Comparison of ENCODE assay signal across 13 cellular contexts in the genomic region with DNA sequence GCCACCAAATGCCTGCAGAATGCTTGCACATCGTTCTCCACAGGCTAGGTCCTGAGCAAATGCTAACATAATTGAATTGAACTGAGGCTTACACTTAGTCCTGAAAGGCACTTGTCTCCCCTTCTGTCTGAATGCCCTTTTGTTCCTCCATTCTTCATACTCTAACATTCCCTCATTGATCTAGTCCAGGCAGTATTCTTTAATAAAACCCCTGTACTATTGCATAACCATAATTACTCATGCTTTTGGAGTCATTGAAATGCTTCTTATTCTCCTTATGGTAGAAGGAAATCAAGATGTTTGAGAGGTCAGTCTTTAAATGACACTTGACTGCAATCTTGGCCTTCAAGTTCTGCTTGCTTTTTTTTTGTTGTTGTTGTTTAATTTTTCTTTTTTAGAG. TPM values are rescaled to one million over a fixed set of nuclear protein-coding genes. Genes with fewer than 3 reads are reported as not detected.
DNase-seq lines count a peak whose midpoint lies in the region; ATAC-seq and TF ChIP-seq lines count a peak whose summit lies in the region.
"Had no signal": no experiment of that assay in that cellular context is flagged by ENCODE, and none has a peak within 500 bp of the region (broad histone marks: within the 10 kb centered on the region; RNA-seq: fewer than 3 reads in every experiment).

No MANE protein-coding gene starts in this region.

- DNase-seq in left ventricle myocardium inferior, result no peak
- DNase-seq in left ventricle myocardium superior, result no peak
- peak; percentile 58 for DNase-seq in amniotic epithelial cell (ENCODE audit: low read depth)
- DNase-seq in immature natural killer cell, result no peak
- DNase-seq in anterior cingulate cortex (lab: John Stamatoyannopoulos, UW), result no peak
- DNase-seq in nucleus accumbens (lab: John Stamatoyannopoulos, UW), result no peak
- DNase-seq: activated effector memory CD4-positive, alpha-beta T cell treated with Interleukin-2 at 50 U/mL for 16 hours; NCI-H748 treated with DMSO at 0.1 percent for 48 hours; spleen; stimulated activated naive CD4-positive, alpha-beta T cell had no signal

- H3K4me3 ChIP-seq in left ventricle myocardium inferior, result no peak overlapping the region
- H3K4me3 ChIP-seq: BLaER1 treated with 17β-estradiol and CSF1 and Interleukin-3, amounts not matched to agents 10 nM and 100 nM; spleen had no signal

- peaks cover 45 to 55% of the 10 kb centered on the region in 2 donors for H3K4me1 Mint-ChIP-seq in immature natural killer cell

- H3K36me3 Mint-ChIP-seq in immature natural killer cell, result peaks cover 4 to 34% (median 20%) of the 10 kb centered on the region in 3 donors

- TF ChIP-seq CTCF in left ventricle myocardium inferior (IDR thresholded peaks at IDR 0.05; ENCODE audit: borderline replicate concordance), result no peak

- ATAC-seq in left ventricle myocardium superior (no peak), HG03457 (IDR thresholded peaks at IDR 0.05; ENCODE audit: unreplicated experiment) (no peak), HG03378 (IDR thresholded peaks at IDR 0.05; ENCODE audit: unreplicated experiment) (no peak)

- peak overlapping the region; percentile 91 to 99 (median 97) for H3K27ac Mint-ChIP-seq in immature natural killer cell

- peak overlapping the region; percentile 21 for H3K27ac ChIP-seq in left ventricle myocardium inferior (replicated peaks)

- intact Hi-C loops in left ventricle myocardium inferior (cut with micrococcal nuclease) (no loop called here), left ventricle myocardium superior (cut with micrococcal nuclease) (no loop called here)

- H3K4me1 ChIP-seq in left ventricle myocardium inferior, result peaks cover 20% of the 10 kb centered on the region

- peak overlapping the region in 3 of 5 donors; percentile 9 to 70 (median 22) for H3K4me3 Mint-ChIP-seq in immature natural killer cell

- peaks cover 3 to 5% (median 4%) of the 10 kb centered on the region in 3 donors for H3K27me3 Mint-ChIP-seq in immature natural killer cell (ENCODE audit: low read depth in 3 of 3)

- H3K9me3 ChIP-seq in left ventricle myocardium inferior (replicated peaks), result no peaks in the 10 kb centered on the region
- H3K9me3 ChIP-seq: spleen had no signal

- peaks cover 37% of the 10 kb centered on the region for H3K36me3 ChIP-seq in left ventricle myocardium inferior

- H3K27me3 ChIP-seq in left ventricle myocardium inferior (ENCODE audit: low read depth), result no peaks in the 10 kb centered on the region
- H3K27me3 ChIP-seq: BLaER1 treated with 17β-estradiol and CSF1 and Interleukin-3, amounts not matched to agents 10 nM and 100 nM; spleen had no signal

- H3K9me3 Mint-ChIP-seq in immature natural killer cell, result no peaks in the 10 kb centered on the region

RNA-seq across cellular contexts. Expression of gene PI4K2A, which starts 7.1 kb away (rescaled TPM):
- total RNA-seq in left ventricle myocardium inferior (12.4 TPM), left ventricle myocardium superior (10.2 TPM)
- 10 to 100 TPM; 12.6 to 19.6 (median 17.6) TPM for polyA plus RNA-seq in immature natural killer cell

RNA-seq across cellular contexts. Expression of gene MORN4, which starts 14.3 kb away (rescaled TPM):
- total RNA-seq in left ventricle myocardium inferior (13.9 TPM), left ventricle myocardium superior (8.7 TPM)
- 1 to 10 TPM in 2 of 3 donors, under 1 TPM in 1; 0.80 to 6.1 (median 1.1) TPM for polyA plus RNA-seq in immature natural killer cell

RNA-seq across cellular contexts. Expression of gene AVPI1, which starts 39.5 kb away (rescaled TPM):
- total RNA-seq in left ventricle myocardium inferior, result 6.7 TPM
- 8.9 TPM for total RNA-seq in left ventricle myocardium superior
- polyA plus RNA-seq in immature natural killer cell, result 10 to 100 TPM in 1 of 3 donors, 1 to 10 TPM in 2; 3.0 to 14.1 (median 4.4) TPM

RNA-seq across cellular contexts. Expression of gene C10orf62, which starts 58.0 kb away (rescaled TPM):
- total RNA-seq in left ventricle myocardium inferior (1.5 TPM), left ventricle myocardium superior (0.35 TPM)
- polyA plus RNA-seq in immature natural killer cell, result not detected
- total RNA-seq: spleen had no signal
- polyA plus RNA-seq: spleen had no signal
